Comparison of ENCODE assay signal across 1 cellular context in genomic region chr20:48760403-48760889, GRCh38.
TF ChIP-seq lines count a peak whose summit lies in the region.

No MANE protein-coding gene starts in this region.

TF ChIP-seq in K562, 482 proteins besides CTCF, POLR2A, EP300 and RAD21 (continued from another document):
- TF ChIP-seq PTBP1 (IDR thresholded peaks at IDR 0.05; ENCODE audit: low read depth, low read length): no peak
- TF ChIP-seq CBX8 (IDR thresholded peaks at IDR 0.05; ENCODE audit: borderline replicate concordance, extremely low read depth, low read depth, low read length, poor library complexity, severe bottlenecking): no peak
- TF ChIP-seq ZBED1 (IDR thresholded peaks at IDR 0.05): no peak
- TF ChIP-seq THRA (IDR thresholded peaks at IDR 0.05): no peak
- no peak for TF ChIP-seq SNAPC5 (CRISPR knock-in tag; IDR thresholded peaks at IDR 0.05)
- no peak for TF ChIP-seq SFPQ (IDR thresholded peaks at IDR 0.05; ENCODE audit: low read depth, low read length)
- TF ChIP-seq TOE1 (IDR thresholded peaks at IDR 0.05; ENCODE audit: borderline replicate concordance): peak; percentile 78; the same call in 1 of the 2 replicates
- no peak for TF ChIP-seq TOE1 (CRISPR knock-in tag; IDR thresholded peaks at IDR 0.05; ENCODE audit: borderline replicate concordance, low read depth)
- no peak for TF ChIP-seq HOXB6 (CRISPR knock-in tag; IDR thresholded peaks at IDR 0.05; ENCODE audit: borderline replicate concordance)
- no peak for TF ChIP-seq ZNF217 (CRISPR knock-in tag; IDR thresholded peaks at IDR 0.05)
- no peak for TF ChIP-seq ZNF253 (CRISPR knock-in tag; conservative IDR thresholded peaks at IDR 0.05)
- TF ChIP-seq CBFA2T2 (conservative IDR thresholded peaks at IDR 0.05): peak; percentile 25
- no peak for TF ChIP-seq ZNF644 (tag; IDR thresholded peaks at IDR 0.05; ENCODE audit: low read depth)
- TF ChIP-seq ZNF197 (CRISPR knock-in tag; IDR thresholded peaks at IDR 0.05; ENCODE audit: low read depth): no peak
- no peak for TF ChIP-seq GATA2 (CRISPR knock-in tag; IDR thresholded peaks at IDR 0.05)
- TF ChIP-seq MTA2 (IDR thresholded peaks at IDR 0.05; ENCODE audit: low read depth): no peak
- no peak for TF ChIP-seq LEF1 (IDR thresholded peaks at IDR 0.05)
- no peak for TF ChIP-seq THRB (CRISPR knock-in tag; conservative IDR thresholded peaks at IDR 0.05)
- TF ChIP-seq ZNF134 (CRISPR knock-in tag; conservative IDR thresholded peaks at IDR 0.05): no peak
- no peak for TF ChIP-seq FOS (IDR thresholded peaks at IDR 0.05; ENCODE audit: extremely low read depth, insufficient read length)
- TF ChIP-seq ZBTB8A (IDR thresholded peaks at IDR 0.05; ENCODE audit: partially characterized antibody): no peak
- TF ChIP-seq USF2 (CRISPR knock-in tag; IDR thresholded peaks at IDR 0.05): peak; percentile 40; the same call in 1 of the 2 replicates
- TF ChIP-seq CEBPZ (IDR thresholded peaks at IDR 0.05; ENCODE audit: borderline replicate concordance, low read depth, low read length): no peak
- TF ChIP-seq SIX5 (IDR thresholded peaks at IDR 0.05; ENCODE audit: borderline replicate concordance in 1 of 2, insufficient read depth in 1 of 2, low read depth in 1 of 2, low read length in 2 of 2): no peak
- TF ChIP-seq KLF13 (tag; IDR thresholded peaks at IDR 0.05; ENCODE audit: borderline replicate concordance, low read depth): no peak
- TF ChIP-seq ZSCAN29 (IDR thresholded peaks at IDR 0.05): no peak
- no peak for TF ChIP-seq ZNF239 (CRISPR knock-in tag; IDR thresholded peaks at IDR 0.05)
- no peak for TF ChIP-seq MLX (CRISPR knock-in tag; conservative IDR thresholded peaks at IDR 0.05)
